7 cellular contexts compared by ENCODE assay signal in genomic region chr20:54929191-54929590, GRCh38.
"Had no signal": no experiment of that assay in that cellular context is flagged by ENCODE, and none has a peak within 500 bp of the region (broad histone marks: within the 10 kb centered on the region; RNA-seq: fewer than 3 reads in every experiment).

No MANE protein-coding gene starts in this region.

- ATAC-seq: GM23338 had no signal

- FAIRE-seq: H1, H54 had no signal

- H3K4me3 ChIP-seq: GM23338 had no signal

- H2AFZ ChIP-seq: GM23338 had no signal

- H3K27ac ChIP-seq: HL-60 had no signal

- DNase-seq: H9, HCEC 1CT, KBM-7 had no signal

- H3K4me2 ChIP-seq: GM23338 had no signal
